ENCODE assay signal across 21 cellular contexts in the genomic region with DNA sequence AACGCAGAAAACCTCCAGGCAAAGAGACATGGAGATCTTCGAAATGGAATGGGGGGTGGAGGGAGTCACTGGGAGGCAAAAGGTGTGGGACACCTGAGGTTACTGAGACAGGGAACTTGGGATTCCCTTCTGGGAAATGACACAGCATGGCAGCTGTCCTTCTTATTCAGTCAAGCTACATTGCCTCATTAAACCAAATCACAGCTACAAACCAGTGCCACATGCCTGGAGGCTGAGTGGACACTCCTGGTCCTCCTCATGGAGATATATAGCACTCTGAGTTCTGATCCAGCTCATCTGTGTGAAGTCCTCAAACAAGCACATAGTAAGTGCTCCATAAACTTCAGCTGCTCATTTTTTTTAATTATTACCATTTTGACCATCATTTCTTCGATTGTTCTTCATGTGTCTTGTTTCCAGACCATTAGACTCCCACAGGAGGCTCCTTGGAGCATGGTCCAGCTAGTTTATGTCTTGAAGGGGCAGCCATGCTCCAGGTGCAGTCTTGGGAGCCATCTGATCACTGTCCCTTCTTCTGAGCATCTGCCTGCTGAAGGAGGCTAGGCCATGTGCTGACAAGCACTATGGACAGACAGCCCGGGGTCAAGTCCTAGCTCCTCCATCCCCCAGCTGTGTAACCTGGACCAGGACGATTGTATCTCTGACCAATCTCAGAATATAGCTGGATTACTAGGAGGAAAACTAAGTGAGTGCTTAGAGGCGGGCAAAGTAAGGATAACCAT. TPM values are rescaled to one million over a fixed set of nuclear protein-coding genes. Genes with fewer than 3 reads are reported as not detected.
DNase-seq lines count a peak whose midpoint lies in the region; ATAC-seq, FAIRE-seq and TF ChIP-seq lines count a peak whose summit lies in the region.
"Had no signal": no experiment of that assay in that cellular context is flagged by ENCODE, and none has a peak within 500 bp of the region (broad histone marks: within the 10 kb centered on the region; RNA-seq: fewer than 3 reads in every experiment).

No MANE protein-coding gene starts in this region.

- FAIRE-seq in pancreas (lab: Jason Lieb, UNC), result no peak
- FAIRE-seq: D721Med, GM12891 had no signal

- no peak for ATAC-seq in left cardiac atrium
- ATAC-seq in Right ventricle myocardium inferior, result no peak
- no peak for ATAC-seq in central memory CD8-positive, alpha-beta T cell (replicated peaks; ENCODE audit: extremely low read depth, poor library complexity, severe bottlenecking)
- peak in 1 of 4 donors; percentile 1 for ATAC-seq in pancreas

- H3K4me3 Mint-ChIP-seq in central memory CD8-positive, alpha-beta T cell, result no peak overlapping the region
- H3K4me3 Mint-ChIP-seq in activated CD4-positive, alpha-beta memory T cell treated with anti-CD3 and anti-CD28 coated beads, Interleukin-2, amount 10 ng/mL, durations not matched to agents 7 days and 5 days, result no peak overlapping the region
- H3K4me3 Mint-ChIP-seq: mesothelial cell of epicardium; T-helper 2 cell treated with Interferon-gamma antibody and Interleukin-4, amounts not matched to agents 5 μg/mL and 100 μg/mL, for 36 hours had no signal

- H3K27me3 ChIP-seq in pancreas, result no peaks in the 10 kb centered on the region
- H3K27me3 ChIP-seq: cardiac muscle cell, right atrium auricular region, SJSA1 had no signal

- DNase-seq in left cardiac atrium (peak; percentile 12), Right ventricle myocardium inferior (ENCODE audit: missing footprints) (no peak), pancreas (peak in 2 of 6 donors; percentile 10 to 11), NCI-H510A (lab: John Stamatoyannopoulos, UW) (no peak), 8988T (no peak)
- DNase-seq in central memory CD8-positive, alpha-beta T cell (ENCODE audit: low spot score in 2 of 2), result no peak
- DNase-seq in activated CD4-positive, alpha-beta memory T cell treated with anti-CD3 and anti-CD28 coated beads, Interleukin-2, amount 10 ng/mL, durations not matched to agents 7 days and 5 days, result no peak
- DNase-seq: activated T-cell treated with anti-CD3 and anti-CD28 coated beads for 4 hours; GDM1; hippocampal formation; MM.1S; NCI-H1930; OCI-M1; stimulated activated CD4-positive, alpha-beta T cell treated with anti-CD3 and anti-CD28 coated beads, Interleukin-1b, Interleukin-23, amount 100 ng/mL, for 48 hours had no signal

- peaks cover 3% of the 10 kb centered on the region for H3K36me3 Mint-ChIP-seq in central memory CD8-positive, alpha-beta T cell (ENCODE audit: insufficient read depth)
- no peaks in the 10 kb centered on the region for H3K36me3 Mint-ChIP-seq in activated CD4-positive, alpha-beta memory T cell treated with anti-CD3 and anti-CD28 coated beads, Interleukin-2, amount 10 ng/mL, durations not matched to agents 7 days and 5 days (ENCODE audit: low read depth)

- no peak for TF ChIP-seq CTCF in pancreas (IDR thresholded peaks at IDR 0.05)

- no peaks in the 10 kb centered on the region for H3K9me3 ChIP-seq in pancreas
- H3K9me3 ChIP-seq: right atrium auricular region, SJSA1 had no signal

- no peaks in the 10 kb centered on the region for H3K9me3 Mint-ChIP-seq in central memory CD8-positive, alpha-beta T cell
- no peaks in the 10 kb centered on the region for H3K9me3 Mint-ChIP-seq in activated CD4-positive, alpha-beta memory T cell treated with anti-CD3 and anti-CD28 coated beads, Interleukin-2, amount 10 ng/mL, durations not matched to agents 7 days and 5 days
- H3K9me3 Mint-ChIP-seq: mesothelial cell of epicardium; T-helper 2 cell treated with Interferon-gamma antibody and Interleukin-4, amounts not matched to agents 5 μg/mL and 100 μg/mL, for 36 hours had no signal

- CTCF ChIA-PET in activated CD4-positive, alpha-beta memory T cell treated with anti-CD3 and anti-CD28 coated beads, Interleukin-2, amount 10 ng/mL, durations not matched to agents 7 days and 5 days (lab: Charles Lee), result interaction anchor here (0.9 to 3.9 kb wide), 8 partner anchors 10 to 608 kb away, joined by 3 to 19 read pairs (median 6); no protein-coding TSS in a partner anchor

- peak overlapping the region; percentile 44 for H3K27ac Mint-ChIP-seq in central memory CD8-positive, alpha-beta T cell (ENCODE audit: low read depth)
- H3K27ac Mint-ChIP-seq in activated CD4-positive, alpha-beta memory T cell treated with anti-CD3 and anti-CD28 coated beads, Interleukin-2, amount 10 ng/mL, durations not matched to agents 7 days and 5 days, result no peak overlapping the region
- H3K27ac Mint-ChIP-seq: mesothelial cell of epicardium; T-helper 2 cell treated with Interferon-gamma antibody and Interleukin-4, amounts not matched to agents 5 μg/mL and 100 μg/mL, for 36 hours had no signal

- peaks cover 43% of the 10 kb centered on the region for H3K4me1 Mint-ChIP-seq in central memory CD8-positive, alpha-beta T cell
- peaks cover 24% of the 10 kb centered on the region for H3K4me1 Mint-ChIP-seq in activated CD4-positive, alpha-beta memory T cell treated with anti-CD3 and anti-CD28 coated beads, Interleukin-2, amount 10 ng/mL, durations not matched to agents 7 days and 5 days

- POLR2A ChIA-PET in activated CD4-positive, alpha-beta memory T cell treated with anti-CD3 and anti-CD28 coated beads, Interleukin-2, amount 10 ng/mL, durations not matched to agents 7 days and 5 days (lab: Charles Lee), result interaction anchor here (0.9 to 1.6 kb wide), 2 partner anchors 152 to 218 kb away, joined by 3 to 4 read pairs; a partner anchor contains a TSS

- peaks cover 8 to 19% (median 12%) of the 10 kb centered on the region in 3 donors for H3K4me1 ChIP-seq in pancreas
- H3K4me1 ChIP-seq: SJSA1 had no signal

- peak overlapping the region; percentile 70 to 89 (median 82) for H3K27ac ChIP-seq in pancreas
- H3K27ac ChIP-seq: cardiac muscle cell, right atrium auricular region, SJSA1 had no signal

- peaks cover 10% of the 10 kb centered on the region for H3K27me3 Mint-ChIP-seq in central memory CD8-positive, alpha-beta T cell
- H3K27me3 Mint-ChIP-seq in activated CD4-positive, alpha-beta memory T cell treated with anti-CD3 and anti-CD28 coated beads, Interleukin-2, amount 10 ng/mL, durations not matched to agents 7 days and 5 days, result peaks cover 24% of the 10 kb centered on the region

- intact Hi-C loops in left cardiac atrium (cut with DNase I) (no loop called here), Right ventricle myocardium inferior (cut with DNase I) (no loop called here), pancreas (cut with DNase I) (no loop called here)

- 68 to 71% methylated on average over 6 of the region's 6 CpGs for WGBS in pancreas, 2 donors

- H3K36me3 ChIP-seq in pancreas, result no peaks in the 10 kb centered on the region
- H3K36me3 ChIP-seq: right atrium auricular region, SJSA1 had no signal

- H3K4me3 ChIP-seq in pancreas, result peak overlapping the region in 2 of 4 donors; percentile 10 to 15
- H3K4me3 ChIP-seq: cardiac muscle cell, right atrium auricular region, SJSA1 had no signal

RNA-seq across cellular contexts. Expression of a gene that starts 9.7 kb away (rescaled TPM):
- total RNA-seq in left cardiac atrium (1 to 10 TPM; 1.6 to 1.9 TPM), Right ventricle myocardium inferior (2.7 TPM), pancreas (100 to 1,000 TPM; 220 to 395 (median 314) TPM)
- polyA plus RNA-seq in pancreas, result 1,000 to 10,000 TPM; 1,418 to 2,509 TPM
- total RNA-seq in activated CD4-positive, alpha-beta memory T cell treated with anti-CD3 and anti-CD28 coated beads, Interleukin-2, amount 10 ng/mL, durations not matched to agents 7 days and 5 days, result under 1 TPM; 0.33 to 0.48 TPM
- total RNA-seq: SJSA1 had no signal

RNA-seq across cellular contexts. Expression of a gene that starts 37.2 kb away (rescaled TPM):
- under 1 TPM; 0.76 to 0.88 TPM for total RNA-seq in left cardiac atrium
- 0.22 TPM for total RNA-seq in Right ventricle myocardium inferior
- total RNA-seq in pancreas, result 1 to 10 TPM in 5 of 6 donors, under 1 TPM in 1; 0.69 to 2.7 (median 1.8) TPM
- polyA plus RNA-seq in pancreas, result 1 to 10 TPM; 1.7 to 1.9 TPM
- under 1 TPM in 1 of 2 experiments, not detected in 1; 0.03 TPM for total RNA-seq in activated CD4-positive, alpha-beta memory T cell treated with anti-CD3 and anti-CD28 coated beads, Interleukin-2, amount 10 ng/mL, durations not matched to agents 7 days and 5 days
- polyA plus RNA-seq: cardiac muscle cell had no signal

RNA-seq across cellular contexts. Expression of a gene that starts 42.2 kb away (rescaled TPM):
- total RNA-seq in left cardiac atrium, result 10 to 100 TPM; 31.2 to 37.6 TPM
- 41.2 TPM for total RNA-seq in Right ventricle myocardium inferior
- 10 to 100 TPM in 1 of 6 donors, 1 to 10 TPM in 5; 2.7 to 17.2 (median 6.5) TPM for total RNA-seq in pancreas
- polyA plus RNA-seq in pancreas, result 10 to 100 TPM; 14.3 to 48.0 TPM
- not detected for total RNA-seq in activated CD4-positive, alpha-beta memory T cell treated with anti-CD3 and anti-CD28 coated beads, Interleukin-2, amount 10 ng/mL, durations not matched to agents 7 days and 5 days

Comparison
In these comparisons a context has a peak if more than half of its experiments do, and no peak if none do; other contexts are left out.
1. RNA of a gene that starts 9.7 kb away (total RNA-seq): 220 to 395 TPM in pancreas; 2.7 TPM in Right ventricle myocardium inferior (single experiment), 1.6 to 1.9 TPM in left cardiac atrium and 0.33 to 0.48 TPM in activated CD4-positive, alpha-beta memory T cell treated with anti-CD3 and anti-CD28 coated beads, Interleukin-2, amount 10 ng/mL, durations not matched to agents 7 days and 5 days; every median in the first group is over 10 times any median in the second.